In the genomic region with DNA sequence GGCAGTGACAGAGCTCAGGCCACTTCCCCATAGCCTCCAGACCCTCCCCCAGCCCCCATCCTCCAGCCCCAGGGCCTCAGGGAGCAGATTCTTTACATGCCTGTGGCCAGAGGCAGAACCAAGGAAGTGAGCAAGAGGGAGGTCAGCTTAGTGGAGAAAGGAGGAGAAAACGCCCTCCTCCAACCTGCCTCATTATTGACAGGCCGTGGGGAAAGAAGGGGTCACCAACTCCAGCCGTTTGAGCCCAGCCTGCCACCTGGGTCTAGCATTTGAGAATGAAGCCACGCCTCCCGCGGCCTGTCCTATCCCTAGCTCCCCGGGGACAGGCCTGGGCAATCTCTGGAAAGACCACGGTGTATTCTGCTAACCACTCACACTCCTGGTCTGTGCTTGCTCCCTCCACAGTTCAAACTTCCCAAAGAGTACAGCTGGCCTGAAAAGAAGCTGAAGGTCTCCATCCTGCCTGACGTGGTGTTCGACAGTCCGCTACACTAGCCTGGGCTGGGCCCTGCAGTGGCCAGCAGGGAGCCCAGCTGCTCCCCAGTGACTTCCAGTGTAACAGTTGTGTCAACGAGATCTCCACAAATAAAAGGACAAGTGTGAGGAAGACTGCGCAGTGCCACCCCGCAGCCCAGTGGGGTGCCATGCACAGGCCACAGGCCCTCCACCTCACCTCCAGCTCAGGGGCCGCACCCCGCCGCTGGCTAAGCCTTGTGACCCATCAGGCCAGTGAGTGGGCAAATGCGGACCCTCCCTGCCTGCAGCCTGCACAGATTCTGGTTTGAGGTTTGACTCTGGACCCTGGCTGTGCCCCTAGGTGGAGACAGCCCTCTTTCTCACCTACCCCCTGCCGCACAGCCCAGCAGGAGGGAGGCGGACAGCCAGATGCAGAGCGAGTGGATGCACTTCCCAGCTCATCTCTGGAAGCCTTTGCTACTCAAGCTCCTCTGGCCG, we compare ENCODE assay signal across 9 cellular contexts. TPM values are rescaled to one million over a fixed set of nuclear protein-coding genes. Genes with fewer than 3 reads are reported as not detected.
DNase-seq lines count a peak whose midpoint lies in the region; ATAC-seq and TF ChIP-seq lines count a peak whose summit lies in the region.
"Had no signal": no experiment of that assay in that cellular context is flagged by ENCODE, and none has a peak within 500 bp of the region (broad histone marks: within the 10 kb centered on the region; RNA-seq: fewer than 3 reads in every experiment).

No MANE protein-coding gene starts in this region.

- CTCF ChIA-PET in A673 (lab: Charles Lee) = no interaction called here

- no TSS peak for BruUV-seq in A673 (replicated peaks; lab: Mats Ljungman, UMichigan)

- peak overlapping the region; percentile 13 for H3K9ac ChIP-seq in mesendoderm (ENCODE audit: low read length)

- no peak overlapping the region for H2BK120ac ChIP-seq in mesendoderm (ENCODE audit: low read depth, low read length)

- POLR2A ChIA-PET in A673 (lab: Charles Lee; ENCODE audit: low non-redundant PET) = no interaction called here

- H4K5ac ChIP-seq in mesendoderm (ENCODE audit: low read length) = no peak overlapping the region

- no peaks in the 10 kb centered on the region for H3K79me1 ChIP-seq in mesendoderm (ENCODE audit: low read length)

- peak overlapping the region; percentile 43 for H3K18ac ChIP-seq in mesendoderm (ENCODE audit: low read length)

- no peak overlapping the region for H4K8ac ChIP-seq in mesendoderm (ENCODE audit: low read depth, low read length)

- H3K79me2 ChIP-seq in mesendoderm (ENCODE audit: control insufficient read depth, insufficient read depth, low read length) = no peaks in the 10 kb centered on the region

- DNase-seq in A673 (ENCODE audit: low spot score) (no peak), KBM-7 (peak; percentile 37), mesendoderm (peak; percentile 98), NCI-H526 (lab: John Stamatoyannopoulos, UW) (no peak)
- DNase-seq in NK-92 treated with Interleukin-12 subunit alpha and Interleukin-12 subunit beta, amount 100 ng/mL, for 24 hours (lab: John Stamatoyannopoulos, UW) = no peak
- no peak for DNase-seq in activated CD4-positive, alpha-beta T cell treated with anti-CD3 and anti-CD28 coated beads, Interleukin-2, amount 50 U/mL, for 4 hours
- DNase-seq: stimulated activated CD4-positive, alpha-beta T cell treated with anti-CD3 and anti-CD28 coated beads, Interleukin-4, amount 100 ng/mL, for 1 hour had no signal

- TF ChIP-seq CTCF in A673 (conservative IDR thresholded peaks at IDR 0.05; ENCODE audit: low read depth, low read length) = no peak

- intact Hi-C loops in A673 (cut with micrococcal nuclease; ENCODE audit: unreplicated experiment) = no loop called here

- in situ Hi-C loops in KBM-7 (cut with MboI; ENCODE audit: low pct_unique_long_range_greater_than_20kb, low sequenced_read_pairs) = no loop called here

- no CpG with 5 or more reads among the region's 22 CpGs for WGBS in mesendoderm (ENCODE audit: extremely low coverage, insufficient coverage, low lambda C conversion rate)

- H3K56ac ChIP-seq in mesendoderm (ENCODE audit: low read length) = peak overlapping the region; percentile 56

- no peak overlapping the region for H3K23ac ChIP-seq in mesendoderm (ENCODE audit: low read length)

- H3K36me3 ChIP-seq in A673 (ENCODE audit: insufficient read depth, low read length, poor library complexity, severe bottlenecking) (no peaks in the 10 kb centered on the region), mesendoderm (ENCODE audit: control insufficient read depth, insufficient read depth, low read length) (no peaks in the 10 kb centered on the region)

- H3K4ac ChIP-seq in mesendoderm (ENCODE audit: low read depth, low read length) = peak overlapping the region; percentile 1

- ATAC-seq in HG03175 (IDR thresholded peaks at IDR 0.05; ENCODE audit: unreplicated experiment) = no peak

- H3K27me3 ChIP-seq in A673 (replicated peaks; ENCODE audit: insufficient read depth, low read depth, low read length, poor library complexity) (no peaks in the 10 kb centered on the region), mesendoderm (ENCODE audit: insufficient read depth, low read length, poor library complexity) (no peaks in the 10 kb centered on the region)

- peak overlapping the region; percentile 42 for H3K27ac ChIP-seq in A673 (ENCODE audit: low read depth, low read length, poor library complexity, severe bottlenecking)
- H3K27ac ChIP-seq in cingulate gyrus (ENCODE audit: low read depth, low read length) = peak overlapping the region; percentile 91
- peak overlapping the region; percentile 93 for H3K27ac ChIP-seq in mesendoderm (ENCODE audit: low read depth, low read length)

- H3K4me2 ChIP-seq in mesendoderm (ENCODE audit: low read length) = no peak overlapping the region

- H3K4me1 ChIP-seq in A673 (ENCODE audit: insufficient read depth, low read length, poor library complexity, severe bottlenecking) = peaks cover 12% of the 10 kb centered on the region
- peaks cover 33% of the 10 kb centered on the region for H3K4me1 ChIP-seq in mesendoderm (ENCODE audit: control insufficient read depth, low read depth, low read length)

- no peaks in the 10 kb centered on the region for H3K9me3 ChIP-seq in A673 (ENCODE audit: low read depth, low read length, poor library complexity, severe bottlenecking)

- H3K4me3 ChIP-seq in A673 (ENCODE audit: low read depth, low read length, poor library complexity, severe bottlenecking) (no peak overlapping the region), mesendoderm (ENCODE audit: low read length) (no peak overlapping the region)

- H2BK5ac ChIP-seq in mesendoderm (ENCODE audit: low read length) = peak overlapping the region; percentile 61

- H2BK15ac ChIP-seq in mesendoderm (replicated peaks; ENCODE audit: low read depth) = no peak overlapping the region

- H2AK5ac ChIP-seq in mesendoderm (ENCODE audit: low read length) = peak overlapping the region; percentile 52

RNA-seq across cellular contexts. Expression of a gene that starts 14.3 kb away (rescaled TPM):
- total RNA-seq in A673 (2021) = 29.4 and 32.0 TPM in 2 replicates
- polyA plus RNA-seq in mesendoderm (2013, experiment 1 of 2) = 22.6 TPM
- polyA plus RNA-seq in mesendoderm (2013, experiment 2 of 2) = 23.2 TPM

Comparison
In these comparisons a context has a peak if more than half of its experiments do, and no peak if none do; other contexts are left out.
1. DNase-seq: peak in KBM-7 (single experiment) and mesendoderm (single experiment); none in A673 (single experiment), NCI-H526 (0 of 2), NK-92 treated with Interleukin-12 subunit alpha and Interleukin-12 subunit beta, amount 100 ng/mL, for 24 hours (single experiment) and activated CD4-positive, alpha-beta T cell treated with anti-CD3 and anti-CD28 coated beads, Interleukin-2, amount 50 U/mL, for 4 hours (0 of 2).
2. H3K27ac ChIP-seq: peak in every context shown above with its lines; median percentile 93 in mesendoderm; 91 in cingulate gyrus; 42 in A673.